Comparison of ENCODE assay signal across 8 cellular contexts in genomic region chr11:68030318-68031135, GRCh38. TPM values are rescaled to one million over a fixed set of nuclear protein-coding genes. Genes with fewer than 3 reads are reported as not detected.
DNase-seq lines count a peak whose midpoint lies in the region; ATAC-seq and TF ChIP-seq lines count a peak whose summit lies in the region.

Gene NDUFS8, plus strand, starts transcription at chr11:68030681. Its CDS starts 1,471 bp downstream, at chr11:68032152.

- no peaks in the 10 kb centered on the region for H3K27me3 ChIP-seq in hepatocyte

- peak within 1 kb of the TSS; percentile 65 for H3K27ac ChIP-seq in hepatocyte

- under 1% methylated on average over 50 of the region's 56 CpGs for WGBS in hepatocyte (ENCODE audit: low lambda C conversion rate, missing lambda C conversion rate)

- H3K9me3 ChIP-seq in hepatocyte (ENCODE audit: low read depth), result no peaks in the 10 kb centered on the region

- no peaks in the 10 kb centered on the region for H3K36me3 ChIP-seq in hepatocyte (replicated peaks; ENCODE audit: insufficient read depth, low read depth)

- DNase-seq in NCI-H2081 (lab: John Stamatoyannopoulos, UW) (peak; percentile 99), T1000 (lab: John Stamatoyannopoulos, UW) (peak; percentile 97), astrocyte of the hippocampus (ENCODE audit: low read depth, low spot score) (peak; percentile 99), hepatocyte (ENCODE audit: low spot score) (peak; percentile 98), renal cortical epithelial cell (ENCODE audit: low read depth) (peak; percentile 98), cortex of kidney (lab: John Stamatoyannopoulos, UW) (no peak)

- H3K79me2 ChIP-seq in hepatocyte, result peaks cover 19% of the 10 kb centered on the region

- H3K4me3 ChIP-seq in hepatocyte, result peak within 1 kb of the TSS; percentile 54

- ATAC-seq in GM18508 (IDR thresholded peaks at IDR 0.05; ENCODE audit: insufficient read depth, unreplicated experiment) (peak; percentile 77), HG03025 (IDR thresholded peaks at IDR 0.05; ENCODE audit: low FRiP score, unreplicated experiment) (peak; percentile 82)

- H3K4me1 ChIP-seq in hepatocyte (ENCODE audit: insufficient read depth), result peaks cover 13% of the 10 kb centered on the region

- H3K4me2 ChIP-seq in hepatocyte, result peak within 1 kb of the TSS; percentile 95

- no peaks in the 10 kb centered on the region for H3K9me2 ChIP-seq in hepatocyte (replicated peaks; ENCODE audit: insufficient read depth)

- no peaks in the 10 kb centered on the region for H4K20me1 ChIP-seq in hepatocyte (ENCODE audit: insufficient read depth, poor library complexity, severe bottlenecking)

- no peak for TF ChIP-seq CTCF in hepatocyte (IDR thresholded peaks at IDR 0.05; ENCODE audit: poor library complexity)

- H2AFZ ChIP-seq in hepatocyte, result peak within 1 kb of the TSS; percentile 87

RNA-seq across cellular contexts. Expression of gene NDUFS8, which starts in this region (rescaled TPM):
- 100 and 111 TPM in 2 replicates for total RNA-seq in hepatocyte
- 286 and 287 TPM in 2 replicates for polyA plus RNA-seq in hepatocyte
- 106 and 152 TPM in 2 replicates for total RNA-seq in renal cortical epithelial cell
